Comparison of ENCODE assay signal across 25 cellular contexts in genomic region chr1:169495916-169496315, GRCh38.
"Had no signal": no experiment of that assay in that cellular context is flagged by ENCODE, and none has a peak within 500 bp of the region (broad histone marks: within the 10 kb centered on the region; RNA-seq: fewer than 3 reads in every experiment).

No MANE protein-coding gene starts in this region.

- H3K27ac Mint-ChIP-seq: activated B cell treated with CpG ODN at 0.5 μM for 24 hours; activated CD4-positive, alpha-beta T cell treated with anti-CD3 and anti-CD28 coated beads for 36 hours; activated naive CD8-positive, alpha-beta T cell treated with anti-CD3 and anti-CD28 coated beads, Interleukin-2, amount 50 U/mL, for 24 hours; naive thymus-derived CD4-positive, alpha-beta T cell; stimulated activated memory B cell treated with anti-CD40 and anti-IgM and Interleukin-4, amounts not matched to agents 10 μg/mL and 1 μg/mL and 100 μg/mL, for 72 hours had no signal

- H3K4me1 ChIP-seq: esophagus muscularis mucosa, gastrocnemius medialis, heart left ventricle, lower lobe of right lung, right lobe of liver, stomach, suprapubic skin, transverse colon, uterus had no signal

- H3K27ac ChIP-seq: esophagus muscularis mucosa, gastrocnemius medialis, heart left ventricle, lower lobe of right lung, right lobe of liver, stomach, suprapubic skin, transverse colon, uterus had no signal

- DNase-seq: activated B cell treated with CpG ODN at 0.5 μM for 24 hours; activated CD4-positive, alpha-beta T cell treated with anti-CD3 and anti-CD28 coated beads for 36 hours; activated CD4-positive, alpha-beta T cell treated with anti-CD3 and anti-CD28 coated beads, Interleukin-2, amount 50 U/mL, for 4 hours; activated gamma-delta T cell; activated naive CD4-positive, alpha-beta T cell treated with anti-CD3 and anti-CD28 coated beads, Interleukin-2, amount 50 U/mL, for 16 hours; activated naive CD8-positive, alpha-beta T cell treated with anti-CD3 and anti-CD28 coated beads, Interleukin-2, amount 50 U/mL, for 24 hours; effector CD4-positive, alpha-beta T cell; gastrocnemius medialis; heart left ventricle; islet precursor cell; lower lobe of right lung; naive thymus-derived CD4-positive, alpha-beta T cell; occipital lobe; right lobe of liver; stimulated activated CD4-positive, alpha-beta T cell treated with anti-CD3 and anti-CD28 coated beads, Interleukin-15, amount 100 ng/mL, for 24 hours; stomach; T-helper 9 cell; transverse colon; uterus had no signal

- H3K36me3 ChIP-seq: esophagus muscularis mucosa, gastrocnemius medialis, heart left ventricle, lower lobe of right lung, right lobe of liver, stomach, suprapubic skin, transverse colon, uterus had no signal

- H3K9me3 Mint-ChIP-seq: activated B cell treated with CpG ODN at 0.5 μM for 24 hours, neural crest cell had no signal

- H3K4me3 Mint-ChIP-seq: activated B cell treated with CpG ODN at 0.5 μM for 24 hours; activated CD4-positive, alpha-beta T cell treated with anti-CD3 and anti-CD28 coated beads for 36 hours; activated naive CD8-positive, alpha-beta T cell treated with anti-CD3 and anti-CD28 coated beads, Interleukin-2, amount 50 U/mL, for 24 hours; naive thymus-derived CD4-positive, alpha-beta T cell; neural crest cell; stimulated activated memory B cell treated with anti-CD40 and anti-IgM and Interleukin-4, amounts not matched to agents 10 μg/mL and 1 μg/mL and 100 μg/mL, for 72 hours had no signal

- H3K4me3 ChIP-seq: esophagus muscularis mucosa, gastrocnemius medialis, heart left ventricle, lower lobe of right lung, right lobe of liver, skin epidermis, stomach, suprapubic skin, transverse colon, uterus had no signal

- ATAC-seq: activated naive CD8-positive, alpha-beta T cell treated with anti-CD3 and anti-CD28 coated beads, Interleukin-2, amount 50 U/mL, for 24 hours; gastrocnemius medialis; heart left ventricle; left lobe of liver; lower lobe of right lung; naive thymus-derived CD4-positive, alpha-beta T cell; right lobe of liver; stimulated activated memory B cell treated with anti-CD40 and anti-IgM and Interleukin-4, amounts not matched to agents 10 μg/mL and 1 μg/mL and 100 μg/mL, for 72 hours had no signal

- H3K4me1 Mint-ChIP-seq: activated B cell treated with CpG ODN at 0.5 μM for 24 hours; neural crest cell; stimulated activated memory B cell treated with anti-CD40 and anti-IgM and Interleukin-4, amounts not matched to agents 10 μg/mL and 1 μg/mL and 100 μg/mL, for 72 hours had no signal

- H3K9me3 ChIP-seq: esophagus muscularis mucosa, gastrocnemius medialis, heart left ventricle, lower lobe of right lung, right lobe of liver, stomach, suprapubic skin, transverse colon, uterus had no signal

- H3K27me3 ChIP-seq: esophagus muscularis mucosa, gastrocnemius medialis, heart left ventricle, right lobe of liver, stomach, suprapubic skin, transverse colon, uterus had no signal
